In genomic region chr7:132202541-132202940, GRCh38 we compare ENCODE assay signal across 28 cellular contexts.
"Had no signal": no experiment of that assay in that cellular context is flagged by ENCODE, and none has a peak within 500 bp of the region (broad histone marks: within the 10 kb centered on the region; RNA-seq: fewer than 3 reads in every experiment).

No MANE protein-coding gene starts in this region.

- H3K9me3 Mint-ChIP-seq: activated CD4-positive, alpha-beta memory T cell treated with anti-CD3 and anti-CD28 coated beads, Interleukin-2, amount 10 ng/mL, durations not matched to agents 7 days and 5 days; activated CD4-positive, alpha-beta T cell treated with anti-CD3 and anti-CD28 coated beads, Interleukin-2, amount 10 ng/mL, durations not matched to agents 7 days and 5 days; activated T-cell treated with anti-CD3 and anti-CD28 coated beads, Interleukin-2, amount 50 U/mL, for 4 hours; activated T-helper 17 cell treated with anti-CD3 and anti-CD28 coated beads, Interleukin-2, amount 50 U/mL, for 72 hours; T-helper 2 cell treated with Interferon-gamma antibody and Interleukin-4, amounts not matched to agents 5 μg/mL and 100 μg/mL, for 36 hours had no signal

- H3K9me3 ChIP-seq: colonic mucosa, esophagus squamous epithelium, gastroesophageal sphincter had no signal

- H3K27ac Mint-ChIP-seq: activated CD4-positive, alpha-beta memory T cell treated with anti-CD3 and anti-CD28 coated beads, Interleukin-2, amount 10 ng/mL, durations not matched to agents 7 days and 5 days; activated CD4-positive, alpha-beta T cell treated with anti-CD3 and anti-CD28 coated beads, Interleukin-2, amount 10 ng/mL, durations not matched to agents 7 days and 5 days; activated naive CD8-positive, alpha-beta T cell; activated T-helper 17 cell treated with anti-CD3 and anti-CD28 coated beads, Interleukin-2, amount 50 U/mL, for 72 hours; T-helper 17 cell; T-helper 2 cell treated with Interferon-gamma antibody and Interleukin-4, amounts not matched to agents 5 μg/mL and 100 μg/mL, for 36 hours had no signal

- H3K4me1 ChIP-seq: colonic mucosa, esophagus squamous epithelium, gastroesophageal sphincter had no signal

- DNase-seq: activated CD4-positive, alpha-beta memory T cell treated with anti-CD3 and anti-CD28 coated beads, Interleukin-2, amount 10 ng/mL, durations not matched to agents 7 days and 5 days; activated CD4-positive, alpha-beta T cell treated with anti-CD3 and anti-CD28 coated beads for 1 hour; activated CD4-positive, alpha-beta T cell treated with anti-CD3 and anti-CD28 coated beads for 4 hours; activated CD4-positive, alpha-beta T cell treated with anti-CD3 and anti-CD28 coated beads, Interleukin-2, amount 10 ng/mL, durations not matched to agents 7 days and 5 days; activated CD4-positive, alpha-beta T cell treated with anti-CD3 and anti-CD28 coated beads, Interleukin-2, amount 50 U/mL, for 4 hours; activated CD8-positive, alpha-beta memory T cell treated with anti-CD3 and anti-CD28 coated beads, Interleukin-2, amount 50 U/mL, for 48 hours; activated effector memory CD4-positive, alpha-beta T cell treated with Interleukin-2 at 50 U/mL for 16 hours; activated gamma-delta T cell treated with Interleukin-2 at 50 U/mL for 16 hours; activated naive CD4-positive, alpha-beta T cell treated with anti-CD3 and anti-CD28 coated beads, Interleukin-2, amount 50 U/mL, for 16 hours; activated naive CD4-positive, alpha-beta T cell treated with Interleukin-2 at 50 U/mL for 16 hours; activated T-cell treated with anti-CD3 and anti-CD28 coated beads for 4 hours; activated T-cell treated with anti-CD3 and anti-CD28 coated beads, Interleukin-2, amount 50 U/mL, for 4 hours; amniotic stem cell; anterior cingulate cortex; brain microvascular endothelial cell; caudate nucleus; colonic mucosa; effector CD8-positive, alpha-beta T cell; esophagus squamous epithelium; foreskin melanocyte; T-helper 1 cell; T-helper 17 cell; T1000 had no signal

- H3K36me3 Mint-ChIP-seq: activated naive CD8-positive, alpha-beta T cell had no signal

- H3K4me3 ChIP-seq: colonic mucosa, esophagus squamous epithelium, gastroesophageal sphincter had no signal

- H3K36me3 ChIP-seq: brain microvascular endothelial cell, colonic mucosa, esophagus squamous epithelium had no signal

- H3K4me1 Mint-ChIP-seq: activated CD4-positive, alpha-beta memory T cell treated with anti-CD3 and anti-CD28 coated beads, Interleukin-2, amount 10 ng/mL, durations not matched to agents 7 days and 5 days; activated CD4-positive, alpha-beta T cell treated with anti-CD3 and anti-CD28 coated beads, Interleukin-2, amount 10 ng/mL, durations not matched to agents 7 days and 5 days; activated T-helper 17 cell treated with anti-CD3 and anti-CD28 coated beads, Interleukin-2, amount 50 U/mL, for 72 hours; T-helper 17 cell had no signal

- H3K27me3 ChIP-seq: brain microvascular endothelial cell, colonic mucosa, esophagus squamous epithelium, gastroesophageal sphincter had no signal

- H3K4me3 Mint-ChIP-seq: activated CD4-positive, alpha-beta memory T cell treated with anti-CD3 and anti-CD28 coated beads, Interleukin-2, amount 10 ng/mL, durations not matched to agents 7 days and 5 days; activated CD4-positive, alpha-beta T cell treated with anti-CD3 and anti-CD28 coated beads, Interleukin-2, amount 10 ng/mL, durations not matched to agents 7 days and 5 days; activated naive CD8-positive, alpha-beta T cell; activated T-cell treated with anti-CD3 and anti-CD28 coated beads, Interleukin-2, amount 50 U/mL, for 4 hours; activated T-helper 17 cell treated with anti-CD3 and anti-CD28 coated beads, Interleukin-2, amount 50 U/mL, for 72 hours; T-helper 17 cell; T-helper 2 cell treated with Interferon-gamma antibody and Interleukin-4, amounts not matched to agents 5 μg/mL and 100 μg/mL, for 36 hours had no signal

- ATAC-seq: activated T-cell treated with anti-CD3 and anti-CD28 coated beads, Interleukin-2, amount 50 U/mL, for 4 hours; activated T-helper 17 cell treated with anti-CD3 and anti-CD28 coated beads, Interleukin-2, amount 50 U/mL, for 72 hours; gastroesophageal sphincter; T-helper 17 cell had no signal

- H3K27me3 Mint-ChIP-seq: activated CD4-positive, alpha-beta memory T cell treated with anti-CD3 and anti-CD28 coated beads, Interleukin-2, amount 10 ng/mL, durations not matched to agents 7 days and 5 days; activated naive CD8-positive, alpha-beta T cell had no signal

- H3K27ac ChIP-seq: brain microvascular endothelial cell, colonic mucosa, epithelial cell of prostate, esophagus squamous epithelium, gastroesophageal sphincter had no signal
